In genomic region chr10:48653347-48653746, GRCh38 we compare ENCODE assay signal across 25 cellular contexts. TPM values are rescaled to one million over a fixed set of nuclear protein-coding genes. Genes with fewer than 3 reads are reported as not detected.
"Had no signal": no experiment of that assay in that cellular context is flagged by ENCODE, and none has a peak within 500 bp of the region (broad histone marks: within the 10 kb centered on the region; RNA-seq: fewer than 3 reads in every experiment).

No MANE protein-coding gene starts in this region.

- H3K27ac ChIP-seq: coronary artery, left lung, neural progenitor cell, prostate gland, right atrium auricular region, thoracic aorta, tibial nerve, upper lobe of left lung had no signal

- H3K36me3 ChIP-seq: left lung, neural progenitor cell, prostate gland, right atrium auricular region, thoracic aorta, tibial nerve, upper lobe of left lung had no signal

- ATAC-seq: left cardiac atrium; left lung; naive thymus-derived CD4-positive, alpha-beta T cell; sciatic nerve; stimulated activated memory B cell treated with anti-CD40 and anti-IgM and Interleukin-4, amounts not matched to agents 10 μg/mL and 1 μg/mL and 100 μg/mL, for 72 hours; stimulated activated naive CD8-positive, alpha-beta T cell treated with anti-CD3 and anti-CD28 coated beads, Interleukin-15, Interleukin-2, amounts not matched to agents 100 U/mL and 50 U/mL, for 24 hours had no signal

- H3K27ac Mint-ChIP-seq: mesothelial cell of epicardium; naive thymus-derived CD4-positive, alpha-beta T cell; nephron; neural progenitor cell; stimulated activated memory B cell treated with anti-CD40 and anti-IgM and Interleukin-4, amounts not matched to agents 10 μg/mL and 1 μg/mL and 100 μg/mL, for 72 hours had no signal

- H3K9me3 ChIP-seq: left lung, prostate gland, right atrium auricular region, thoracic aorta, tibial nerve, upper lobe of left lung had no signal

- DNase-seq: dermis blood vessel endothelial cell; effector memory CD4-positive, alpha-beta T cell; erythroblast; head of caudate nucleus; left cardiac atrium; left lung; mesenchymal stem cell; naive thymus-derived CD4-positive, alpha-beta T cell; stimulated activated CD4-positive, alpha-beta T cell treated with anti-CD3 and anti-CD28 coated beads, Interleukin-4, amount 100 ng/mL, for 4 hours; stimulated activated naive CD8-positive, alpha-beta T cell treated with anti-CD3 and anti-CD28 coated beads, Interleukin-15, Interleukin-2, amounts not matched to agents 100 U/mL and 50 U/mL, for 24 hours; upper lobe of left lung had no signal

- H3K9me3 Mint-ChIP-seq: mesothelial cell of epicardium; nephron; neural progenitor cell; stimulated activated memory B cell treated with anti-CD40 and anti-IgM and Interleukin-4, amounts not matched to agents 10 μg/mL and 1 μg/mL and 100 μg/mL, for 72 hours had no signal

- H3K36me3 Mint-ChIP-seq: mesothelial cell of epicardium; naive thymus-derived CD4-positive, alpha-beta T cell; neural progenitor cell; stimulated activated memory B cell treated with anti-CD40 and anti-IgM and Interleukin-4, amounts not matched to agents 10 μg/mL and 1 μg/mL and 100 μg/mL, for 72 hours had no signal

- H3K4me3 Mint-ChIP-seq: mesothelial cell of epicardium; naive thymus-derived CD4-positive, alpha-beta T cell; neural progenitor cell; stimulated activated memory B cell treated with anti-CD40 and anti-IgM and Interleukin-4, amounts not matched to agents 10 μg/mL and 1 μg/mL and 100 μg/mL, for 72 hours had no signal

- H3K4me3 ChIP-seq: coronary artery, left lung, neural progenitor cell, prostate gland, right atrium auricular region, smooth muscle cell, thoracic aorta, tibial nerve, upper lobe of left lung had no signal

- H3K27me3 ChIP-seq: right atrium auricular region, upper lobe of left lung had no signal

- H3K4me1 ChIP-seq: neural progenitor cell had no signal

- H3K4me1 Mint-ChIP-seq: nephron had no signal

RNA-seq across cellular contexts. Expression of gene WDFY4, which starts 31.3 kb away (rescaled TPM):
- total RNA-seq: chondrocyte, fibroblast of villous mesenchyme, kidney epithelial cell, smooth muscle cell had no signal
